In the genomic region with DNA sequence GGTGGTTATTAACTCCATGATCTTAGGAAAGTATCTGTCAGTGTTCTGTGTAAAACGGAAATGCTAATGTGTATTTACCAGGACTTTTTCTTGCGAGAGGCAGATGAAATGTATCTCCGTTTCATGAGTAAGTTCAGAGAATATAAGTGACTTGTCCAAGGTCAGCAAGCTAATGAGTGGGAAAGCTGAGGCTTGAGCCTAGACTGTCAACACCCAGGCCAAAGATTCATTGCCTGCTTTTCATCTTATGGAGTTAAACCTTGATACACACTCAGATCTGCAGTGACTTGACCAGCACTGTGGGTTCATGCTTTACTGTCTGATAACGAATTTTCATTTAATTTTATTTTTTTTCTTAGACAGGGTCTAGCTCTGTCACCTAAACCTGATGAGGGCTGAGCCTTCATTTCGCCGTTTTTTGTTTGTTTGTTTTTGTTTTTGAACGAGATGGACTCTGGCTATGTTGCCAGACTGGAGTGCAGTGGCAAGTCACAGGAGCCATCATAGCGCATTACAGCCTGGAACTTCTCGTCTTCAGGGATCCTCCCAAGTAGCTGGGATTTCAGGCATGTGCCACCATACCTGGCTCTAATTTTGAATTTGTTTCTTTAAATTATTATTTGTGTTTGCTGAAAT, we compare ENCODE assay signal across 8 cellular contexts. TPM values are rescaled to one million over a fixed set of nuclear protein-coding genes. Genes with fewer than 3 reads are reported as not detected.
DNase-seq lines count a peak whose midpoint lies in the region; ATAC-seq and TF ChIP-seq lines count a peak whose summit lies in the region.

No MANE protein-coding gene starts in this region.

- CTCF ChIA-PET in activated CD8-positive, alpha-beta T cell treated with anti-CD3 and anti-CD28 coated beads for 36 hours (lab: Charles Lee) = interaction anchor here (0.7 to 7.1 kb wide), 7 partner anchors 7 to 294 kb away, joined by 3 to 73 read pairs (median 7); a partner anchor contains a TSS

- DNase-seq in SHP77 treated with DMSO at 0.1 percent for 48 hours (lab: John Stamatoyannopoulos, UW) (peak; percentile 62), SHP77 (lab: John Stamatoyannopoulos, UW) (no peak), putamen (ENCODE audit: low spot score) (no peak), HT-29 (ENCODE audit: low spot score) (no peak)
- no peak for DNase-seq in activated CD8-positive, alpha-beta T cell treated with anti-CD3 and anti-CD28 coated beads for 36 hours
- no peak for DNase-seq in stimulated activated naive CD8-positive, alpha-beta T cell treated with anti-CD3 and anti-CD28 coated beads, Interleukin-15, amount 100 ng/mL, for 72 hours
- DNase-seq in central memory CD4-positive, alpha-beta T cell = no peak

- peak overlapping the region; percentile 81 for H3K4me3 ChIP-seq in iPS-18a (ENCODE audit: low read length)

- peaks cover 3% of the 10 kb centered on the region for H3K4me1 ChIP-seq in iPS-18a (ENCODE audit: control insufficient read depth, low read depth, low read length)

- POLR2A ChIA-PET in activated CD8-positive, alpha-beta T cell treated with anti-CD3 and anti-CD28 coated beads for 36 hours (lab: Charles Lee) = interaction anchor here (1.0 to 13.9 kb wide), 12 partner anchors 11 to 250 kb away, joined by 3 to 237 read pairs (median 6); a partner anchor contains a TSS

- intact Hi-C loops in activated CD8-positive, alpha-beta T cell treated with anti-CD3 and anti-CD28 coated beads for 36 hours (cut with micrococcal nuclease) = no loop called here

- peaks cover 48% of the 10 kb centered on the region for H3K36me3 Mint-ChIP-seq in activated CD8-positive, alpha-beta T cell treated with anti-CD3 and anti-CD28 coated beads for 36 hours (ENCODE audit: low read depth)

- H3K9me3 ChIP-seq in iPS-18a (ENCODE audit: control insufficient read depth, low read depth, low read length) = no peaks in the 10 kb centered on the region

- H3K27ac ChIP-seq in iPS-18a (ENCODE audit: low read length) = no peak overlapping the region

- H3K36me3 ChIP-seq in iPS-18a (ENCODE audit: control insufficient read depth, low read depth, low read length) = peaks cover 35% of the 10 kb centered on the region

- no peak for ATAC-seq in activated CD8-positive, alpha-beta T cell treated with anti-CD3 and anti-CD28 coated beads for 36 hours
- ATAC-seq in stimulated activated naive CD8-positive, alpha-beta T cell treated with anti-CD3 and anti-CD28 coated beads, Interleukin-15, amount 100 ng/mL, for 72 hours = no peak

- H3K27me3 ChIP-seq in iPS-18a (ENCODE audit: control insufficient read depth, insufficient read depth, low read length) = no peaks in the 10 kb centered on the region

- no peaks in the 10 kb centered on the region for H3K27me3 Mint-ChIP-seq in activated CD8-positive, alpha-beta T cell treated with anti-CD3 and anti-CD28 coated beads for 36 hours
- H3K27me3 Mint-ChIP-seq in stimulated activated naive CD8-positive, alpha-beta T cell treated with anti-CD3 and anti-CD28 coated beads, Interleukin-15, amount 100 ng/mL, for 72 hours = no peaks in the 10 kb centered on the region

- peak overlapping the region; percentile 99 for H3K4me3 Mint-ChIP-seq in activated CD8-positive, alpha-beta T cell treated with anti-CD3 and anti-CD28 coated beads for 36 hours
- H3K4me3 Mint-ChIP-seq in stimulated activated naive CD8-positive, alpha-beta T cell treated with anti-CD3 and anti-CD28 coated beads, Interleukin-15, amount 100 ng/mL, for 72 hours = peak overlapping the region; percentile 97

- no peak for TF ChIP-seq CTCF in activated CD8-positive, alpha-beta T cell treated with anti-CD3 and anti-CD28 coated beads for 36 hours (IDR thresholded peaks at IDR 0.05)

- no peaks in the 10 kb centered on the region for H3K9me3 Mint-ChIP-seq in activated CD8-positive, alpha-beta T cell treated with anti-CD3 and anti-CD28 coated beads for 36 hours
- H3K9me3 Mint-ChIP-seq in stimulated activated naive CD8-positive, alpha-beta T cell treated with anti-CD3 and anti-CD28 coated beads, Interleukin-15, amount 100 ng/mL, for 72 hours = no peaks in the 10 kb centered on the region

- H3K4me1 Mint-ChIP-seq in activated CD8-positive, alpha-beta T cell treated with anti-CD3 and anti-CD28 coated beads for 36 hours (ENCODE audit: low read depth) = peaks cover 25% of the 10 kb centered on the region
- peaks cover 40% of the 10 kb centered on the region for H3K4me1 Mint-ChIP-seq in stimulated activated naive CD8-positive, alpha-beta T cell treated with anti-CD3 and anti-CD28 coated beads, Interleukin-15, amount 100 ng/mL, for 72 hours

- peak overlapping the region; percentile 95 for H3K27ac Mint-ChIP-seq in activated CD8-positive, alpha-beta T cell treated with anti-CD3 and anti-CD28 coated beads for 36 hours
- H3K27ac Mint-ChIP-seq in stimulated activated naive CD8-positive, alpha-beta T cell treated with anti-CD3 and anti-CD28 coated beads, Interleukin-15, amount 100 ng/mL, for 72 hours = peak overlapping the region; percentile 27 to 49

- peak overlapping the region; percentile 80 for H3K9ac ChIP-seq in iPS-18a (ENCODE audit: low read length)

RNA-seq across cellular contexts. Expression of a gene that starts 0.9 kb away (rescaled TPM):
- total RNA-seq in activated CD8-positive, alpha-beta T cell treated with anti-CD3 and anti-CD28 coated beads for 36 hours = 100 to 1,000 TPM; 151 to 153 TPM
- total RNA-seq in HT-29 (2014; rRNA removed; shearing (Covaris generic)) = 281 and 318 TPM in 2 replicates

RNA-seq across cellular contexts. Expression of a gene that starts 7.7 kb away (rescaled TPM):
- total RNA-seq in activated CD8-positive, alpha-beta T cell treated with anti-CD3 and anti-CD28 coated beads for 36 hours = 10 to 100 TPM; 41.7 to 45.6 TPM
- 8.0 and 8.3 TPM in 2 replicates for total RNA-seq in HT-29 (2014; rRNA removed; shearing (Covaris generic))

RNA-seq across cellular contexts. Expression of a gene that starts 10.7 kb away (rescaled TPM):
- total RNA-seq in activated CD8-positive, alpha-beta T cell treated with anti-CD3 and anti-CD28 coated beads for 36 hours = 1 to 10 TPM; 8.3 to 8.8 TPM
- total RNA-seq in HT-29 (2014; rRNA removed; shearing (Covaris generic)) = 23.2 and 24.7 TPM in 2 replicates

RNA-seq across cellular contexts. Expression of a gene that starts 12.2 kb away (rescaled TPM):
- 1,000 to 10,000 TPM; 1,638 to 1,644 TPM for total RNA-seq in activated CD8-positive, alpha-beta T cell treated with anti-CD3 and anti-CD28 coated beads for 36 hours
- total RNA-seq in HT-29 (2014; rRNA removed; shearing (Covaris generic)) = 2,063 and 2,282 TPM in 2 replicates

RNA-seq across cellular contexts. Expression of a gene that starts 15.1 kb away (rescaled TPM):
- total RNA-seq in activated CD8-positive, alpha-beta T cell treated with anti-CD3 and anti-CD28 coated beads for 36 hours = 10 to 100 TPM; 40.3 to 42.2 TPM
- 226 TPM in 2 replicates for total RNA-seq in HT-29 (2014; rRNA removed; shearing (Covaris generic))
